Comparison of ENCODE assay signal across 18 cellular contexts in the genomic region with DNA sequence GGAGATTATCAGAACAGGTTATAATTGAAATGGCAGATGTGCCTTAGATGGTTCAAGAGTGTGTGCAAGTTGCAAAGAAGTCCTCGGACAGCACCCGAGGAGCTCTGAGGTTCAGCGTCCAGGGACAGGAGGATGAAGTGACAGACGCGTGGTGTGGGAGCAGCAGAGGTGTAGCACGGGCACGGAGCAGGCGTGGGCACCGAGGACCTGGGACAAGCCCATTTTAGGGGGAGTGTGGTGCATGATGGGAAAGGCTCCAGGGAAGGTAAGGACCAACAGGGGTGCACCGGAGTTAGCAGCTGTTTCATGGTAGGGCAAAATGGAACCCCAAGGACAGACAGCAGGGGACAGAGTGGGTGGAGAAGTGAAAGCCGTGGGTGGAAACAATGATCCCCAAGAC.
"Had no signal": no experiment of that assay in that cellular context is flagged by ENCODE, and none has a peak within 500 bp of the region (broad histone marks: within the 10 kb centered on the region; RNA-seq: fewer than 3 reads in every experiment).

No MANE protein-coding gene starts in this region.

- H3K27me3 ChIP-seq: ascending aorta had no signal

- H3K36me3 ChIP-seq: ascending aorta, breast epithelium, esophagus muscularis mucosa, gastroesophageal sphincter, heart right ventricle, stomach, WERI-Rb-1 had no signal

- H3K27ac Mint-ChIP-seq: progenitor cell of endocrine pancreas; T-helper 1 cell treated with Interleukin-12 subunit alpha and Interleukin-12 subunit beta and Interleukin-4 antibody, amounts not matched to agents 30 μg/mL and 1 μg/mL, for 36 hours had no signal

- H3K9me3 Mint-ChIP-seq: neural crest cell; T-helper 1 cell treated with Interleukin-12 subunit alpha and Interleukin-12 subunit beta and Interleukin-4 antibody, amounts not matched to agents 30 μg/mL and 1 μg/mL, for 36 hours had no signal

- H3K4me3 ChIP-seq: ascending aorta, breast epithelium, esophagus muscularis mucosa, gastroesophageal sphincter, heart right ventricle, stomach had no signal

- DNase-seq: activated CD4-positive, alpha-beta T cell treated with anti-CD3 and anti-CD28 coated beads for 1 hour; activated gamma-delta T cell; activated T-cell treated with anti-CD3 and anti-CD28 coated beads, Interleukin-2, amount 50 U/mL, for 72 hours; cerebellar nuclear complex; cortex of kidney; effector CD4-positive, alpha-beta T cell; heart right ventricle; mesenchymal stem cell; stomach; trophoblast cell; WERI-Rb-1 had no signal

- H3K4me3 Mint-ChIP-seq: neural crest cell had no signal

- H3K27ac ChIP-seq: ascending aorta, breast epithelium, esophagus muscularis mucosa, gastroesophageal sphincter, heart right ventricle, stomach, WERI-Rb-1 had no signal

- H3K4me1 ChIP-seq: breast epithelium had no signal

- ATAC-seq: activated T-cell treated with anti-CD3 and anti-CD28 coated beads, Interleukin-2, amount 50 U/mL, for 72 hours; gastroesophageal sphincter; heart right ventricle had no signal

- H3K9me3 ChIP-seq: ascending aorta, breast epithelium, esophagus muscularis mucosa, gastroesophageal sphincter, heart right ventricle, stomach had no signal
